ENCODE assay signal across 24 cellular contexts in genomic region chr2:220002699-220003098, GRCh38.
"Had no signal": no experiment of that assay in that cellular context is flagged by ENCODE, and none has a peak within 500 bp of the region (broad histone marks: within the 10 kb centered on the region; RNA-seq: fewer than 3 reads in every experiment).

No MANE protein-coding gene starts in this region.

- H3K9me3 ChIP-seq: SJSA1 had no signal

- DNase-seq: activated CD4-positive, alpha-beta memory T cell treated with anti-CD3 and anti-CD28 coated beads for 36 hours; activated CD4-positive, alpha-beta T cell treated with anti-CD3 and anti-CD28 coated beads, Interleukin-2, amount 10 ng/mL, durations not matched to agents 7 days and 5 days; activated CD4-positive, CD25-positive, alpha-beta regulatory T cell; activated CD8-positive, alpha-beta memory T cell treated with anti-CD3 and anti-CD28 coated beads for 24 hours; activated gamma-delta T cell; activated naive CD4-positive, alpha-beta T cell treated with anti-CD3 and anti-CD28 coated beads for 36 hours; activated T-cell treated with anti-CD3 and anti-CD28 coated beads for 4 hours; activated T-cell treated with anti-CD3 and anti-CD28 coated beads, Interleukin-2, amount 50 U/mL, for 48 hours; Kasumi-1; KBM-7; NCI-H1048; NCI-H1417; NCI-H1694 treated with DMSO at 0.1 percent for 48 hours; NCI-H2029 treated with DMSO at 0.1 percent for 48 hours; NCI-H510A treated with DMSO at 0.1 percent for 48 hours; NCI-H69; NK-92 treated with Interleukin-12 subunit alpha and Interleukin-12 subunit beta, amount 100 ng/mL, for 24 hours; PC-3; SHP77; T-cell; T-helper 2 cell; T1000 had no signal

- ATAC-seq: activated T-helper 17 cell treated with anti-CD3 and anti-CD28 coated beads, Interleukin-2, amount 50 U/mL, for 72 hours; PC-3; T-cell had no signal

- H3K27me3 ChIP-seq: SJSA1 had no signal

- H3K4me3 ChIP-seq: SJSA1 had no signal

- H3K36me3 ChIP-seq: SJSA1 had no signal
